1 cellular context compared by ENCODE assay signal in genomic region chr3:161682715-161683114, GRCh38.
TF ChIP-seq lines count a peak whose summit lies in the region.

No MANE protein-coding gene starts in this region.

TF ChIP-seq in HepG2, 621 proteins besides CTCF, POLR2A, EP300 and RAD21 (continued from another document):
- TF ChIP-seq CEBPZ (IDR thresholded peaks at IDR 0.05; ENCODE audit: low read length) (no peak), HIC2 (CRISPR knock-in tag; IDR thresholded peaks at IDR 0.05; ENCODE audit: low read depth) (no peak), ZNF567 (CRISPR knock-in tag; IDR thresholded peaks at IDR 0.05; ENCODE audit: borderline replicate concordance) (no peak), HNRNPH1 (optimal IDR thresholded peaks at IDR 0.05; ENCODE audit: low read depth, low read length) (no peak), SYNCRIP (IDR thresholded peaks at IDR 0.05; ENCODE audit: insufficient read depth, low read depth, low read length) (no peak), ZNF20 (CRISPR knock-in tag; IDR thresholded peaks at IDR 0.05) (no peak), RFX3 (CRISPR knock-in tag; IDR thresholded peaks at IDR 0.05) (no peak), BRCA1 (CRISPR knock-in tag; IDR thresholded peaks at IDR 0.05) (no peak), MYC (CRISPR knock-in tag; IDR thresholded peaks at IDR 0.05; ENCODE audit: borderline replicate concordance) (no peak)
